In genomic region chr1:154095456-154095855, GRCh38 we compare ENCODE assay signal across 39 cellular contexts. TPM values are rescaled to one million over a fixed set of nuclear protein-coding genes. Genes with fewer than 3 reads are reported as not detected.
DNase-seq lines count a peak whose midpoint lies in the region; ATAC-seq, FAIRE-seq and TF ChIP-seq lines count a peak whose summit lies in the region.
"Had no signal": no experiment of that assay in that cellular context is flagged by ENCODE, and none has a peak within 500 bp of the region (broad histone marks: within the 10 kb centered on the region; RNA-seq: fewer than 3 reads in every experiment).

No MANE protein-coding gene starts in this region.

- no peak overlapping the region for H3K9ac ChIP-seq in K562 (ENCODE audit: insufficient read depth in 1 of 2, low read depth in 2 of 2, low read length in 2 of 2)
- H3K9ac ChIP-seq: BLaER1; BLaER1 treated with 17β-estradiol and CSF1 and Interleukin-3, amounts not matched to agents 10 nM and 100 nM had no signal

- POLR2A ChIA-PET in K562 (lab: Yijun Ruan, JAX): interaction anchor here (0.5 kb wide), 1 partner anchor 141 kb away, joined by 3 read pairs; no protein-coding TSS in a partner anchor

- H3K79me2 ChIP-seq in K562 (ENCODE audit: control insufficient read depth, insufficient read depth, low read length): no peaks in the 10 kb centered on the region

- intact Hi-C loops in K562 (cut with micrococcal nuclease): no loop called here

- no peaks in the 10 kb centered on the region for H3K9me3 ChIP-seq in K562 (replicated peaks; ENCODE audit: control insufficient read depth, insufficient read depth, low read depth, low read length)
- H3K9me3 ChIP-seq: A549, BE2C had no signal

- DNase-seq in K562 (ENCODE audit: extremely low read depth in 1 of 4, low spot score in 3 of 4) (no peak), glutamatergic neuron (no peak)
- DNase-seq: 8988T; ACHN; AML-193; BE2C; C1 segment of cervical spinal cord; Caco-2; Calu3; CD4-positive, alpha-beta memory T cell; CD4-positive, alpha-beta T cell; CD4-positive, CD25-positive, alpha-beta regulatory T cell; CD8-positive, alpha-beta memory T cell; CD8-positive, alpha-beta T cell; COR-L47; DMS 273 treated with DMSO at 0.1 percent for 48 hours; DMS153; DMS53; DMS79; DMS79 treated with DMSO at 0.1 percent for 48 hours; DND-41; EL had no signal

- no peak overlapping the region for H3K4me2 ChIP-seq in K562 (ENCODE audit: insufficient read depth, low read length)
- H3K4me2 ChIP-seq: A549; BLaER1; BLaER1 treated with 17β-estradiol and CSF1 and Interleukin-3, amounts not matched to agents 10 nM and 100 nM had no signal

- CTCF ChIA-PET in K562 (lab: Yijun Ruan, JAX; ENCODE audit: low intra/inter-chr PET ratio): no interaction called here

- H3K27ac Mint-ChIP-seq in glutamatergic neuron (ENCODE audit: unreplicated experiment): no peak overlapping the region
- H3K27ac Mint-ChIP-seq: B cell; CD14-positive monocyte; CD4-positive, alpha-beta memory T cell; CD4-positive, alpha-beta T cell; CD4-positive, CD25-positive, alpha-beta regulatory T cell; CD8-positive, alpha-beta memory T cell; CD8-positive, alpha-beta T cell had no signal

- no peak for ATAC-seq in K562
- no peak for ATAC-seq in HG02798 (IDR thresholded peaks at IDR 0.05; ENCODE audit: poor library complexity, unreplicated experiment)
- no peak for ATAC-seq in GM18868 (IDR thresholded peaks at IDR 0.05; ENCODE audit: unreplicated experiment)
- ATAC-seq: A549; CD8-positive, alpha-beta T cell had no signal

- no peaks in the 10 kb centered on the region for H3K9me3 Mint-ChIP-seq in glutamatergic neuron (ENCODE audit: unreplicated experiment)
- H3K9me3 Mint-ChIP-seq: CD4-positive, alpha-beta T cell; CD4-positive, CD25-positive, alpha-beta regulatory T cell; CD8-positive, alpha-beta memory T cell; CD8-positive, alpha-beta T cell had no signal

- no peak overlapping the region for H2AFZ ChIP-seq in K562 (ENCODE audit: low read depth, low read length)

- peak; percentile 51 for FAIRE-seq in G401.6 (lab: Jason Lieb, UNC)
- peak; percentile 74 for FAIRE-seq in TTC549 (lab: Jason Lieb, UNC)
- FAIRE-seq in K562 (lab: Jason Lieb, UNC): no peak
- FAIRE-seq: A204.1, A549, D721Med had no signal

- BruUV-seq in K562 (replicated peaks; lab: Mats Ljungman, UMichigan): no TSS peak

- no peaks in the 10 kb centered on the region for H4K20me1 ChIP-seq in K562 (replicated peaks; ENCODE audit: control insufficient read depth, insufficient read depth, low read length)
- H4K20me1 ChIP-seq: BLaER1; BLaER1 treated with 17β-estradiol and CSF1 and Interleukin-3, amounts not matched to agents 10 nM and 100 nM had no signal

- no peak for TF ChIP-seq RAD21 in K562 (CRISPR knock-in tag; conservative IDR thresholded peaks at IDR 0.05 in 1 of 2, IDR thresholded peaks at IDR 0.05 in 1 of 2)

- H3K4me3 ChIP-seq in K562: no peak overlapping the region
- H3K4me3 ChIP-seq: A549; BLaER1; BLaER1 treated with 17β-estradiol and CSF1 and Interleukin-3, amounts not matched to agents 10 nM and 100 nM had no signal

- H3K27ac ChIP-seq in K562 (ENCODE audit: extremely low read depth, low read depth, low read length): no peak overlapping the region
- H3K27ac ChIP-seq: 22Rv1; A549; BLaER1; BLaER1 treated with 17β-estradiol and CSF1 and Interleukin-3, amounts not matched to agents 10 nM and 100 nM; C4-2B had no signal

- TF ChIP-seq POLR2A in K562 (conservative IDR thresholded peaks at IDR 0.05): no peak

- TF ChIP-seq CTCF in K562 (IDR thresholded peaks at IDR 0.05 in 2 of 3, conservative IDR thresholded peaks at IDR 0.05 in 1 of 3; ENCODE audit: insufficient read depth in 2 of 3, low read depth in 1 of 3, low read length in 3 of 3) (no peak), glutamatergic neuron (IDR thresholded peaks at IDR 0.05; ENCODE audit: partially characterized antibody, unreplicated experiment) (no peak)

- H3K27me3 ChIP-seq in K562 (ENCODE audit: control insufficient read depth in 2 of 2, insufficient read depth in 2 of 2, low read length in 2 of 2): peaks cover 4 to 13% of the 10 kb centered on the region in 2 experiments; a peak in 1 of 5 replicates
- H3K27me3 ChIP-seq: BE2C; BLaER1; BLaER1 treated with 17β-estradiol and CSF1 and Interleukin-3, amounts not matched to agents 10 nM and 100 nM had no signal

- 0% methylated on average over 1 of the region's 1 CpG for WGBS in K562 (ENCODE audit: insufficient coverage, low coverage, missing lambda C conversion rate)

- no peaks in the 10 kb centered on the region for H3K36me3 ChIP-seq in K562 (ENCODE audit: control insufficient read depth, insufficient read depth, low read length)
- H3K36me3 ChIP-seq: BE2C, BLaER1 had no signal

- in situ Hi-C loops in K562 (cut with MboI): no loop called here

- no peaks in the 10 kb centered on the region for H3K4me1 ChIP-seq in K562 (replicated peaks in 1 of 2; ENCODE audit: control insufficient read depth in 2 of 2, insufficient read depth in 2 of 2, low read length in 2 of 2)
- H3K4me1 ChIP-seq: A549, BE2C, BLaER1, Caco-2 had no signal

- no peaks in the 10 kb centered on the region for H3K36me3 Mint-ChIP-seq in glutamatergic neuron (ENCODE audit: unreplicated experiment)
- H3K36me3 Mint-ChIP-seq: CD14-positive monocyte; CD4-positive, alpha-beta memory T cell; CD4-positive, CD25-positive, alpha-beta regulatory T cell; CD8-positive, alpha-beta memory T cell; CD8-positive, alpha-beta T cell had no signal

- H3K9me1 ChIP-seq in K562 (ENCODE audit: control insufficient read depth, insufficient read depth, low read length): no peaks in the 10 kb centered on the region

- H3K4me3 Mint-ChIP-seq in glutamatergic neuron (ENCODE audit: unreplicated experiment): no peak overlapping the region
- H3K4me3 Mint-ChIP-seq: B cell; CD4-positive, alpha-beta memory T cell; CD4-positive, alpha-beta T cell; CD4-positive, CD25-positive, alpha-beta regulatory T cell; CD8-positive, alpha-beta memory T cell; CD8-positive, alpha-beta T cell had no signal

- H3K4me1 Mint-ChIP-seq in glutamatergic neuron (ENCODE audit: low read depth, unreplicated experiment): no peaks in the 10 kb centered on the region
- H3K4me1 Mint-ChIP-seq: B cell; CD4-positive, alpha-beta memory T cell; CD4-positive, CD25-positive, alpha-beta regulatory T cell; CD8-positive, alpha-beta memory T cell had no signal

- no peak for TF ChIP-seq EP300 in K562 (IDR thresholded peaks at IDR 0.05; ENCODE audit: low read length)

- peaks cover 2% of the 10 kb centered on the region for H3K27me3 Mint-ChIP-seq in glutamatergic neuron (ENCODE audit: unreplicated experiment)
- H3K27me3 Mint-ChIP-seq: CD4-positive, alpha-beta memory T cell; CD4-positive, alpha-beta T cell had no signal

TF ChIP-seq in K562, 482 proteins besides CTCF, POLR2A, EP300 and RAD21:
- TF ChIP-seq C11orf30 (IDR thresholded peaks at IDR 0.05; ENCODE audit: low read depth) (peak; percentile 52), SREBF1 (IDR thresholded peaks at IDR 0.05; ENCODE audit: borderline replicate concordance, low read depth, low read length) (no peak), ZNF316 (IDR thresholded peaks at IDR 0.05) (peak; percentile 67)

RNA-seq across cellular contexts. Expression of gene NUP210L, which starts 59.4 kb away (rescaled TPM):
- total RNA-seq in K562 (2011; cell fraction: chromatin; rRNA removed; ENCODE audit: low replicate concordance): 0.07 TPM in 1 of 2 replicates, not detected in the other
- total RNA-seq in K562 (2011; cell fraction: nucleolus; rRNA removed): under 0.01 TPM in 1 of 2 replicates, not detected in the other
- total RNA-seq in K562 (2011; cell fraction: nucleoplasm; rRNA removed): 0.15 TPM in 1 of 2 replicates, not detected in the other
- total RNA-seq in K562 (2014; rRNA removed) (not detected in 2 replicates), K562 (2014; rRNA removed; fragmentation: Illumina TruSeq; extraction: Trizol) (0.04 TPM in 1 of 2 replicates, not detected in the other), K562 (2015; rRNA removed; fragmentation: Illumina TruSeq; extraction: Trizol) (0.04 TPM in 1 of 2 replicates, not detected in the other), K562 (2021) (not detected in 2 replicates), glutamatergic neuron (ENCODE audit: unreplicated experiment) (0.10 TPM)
- polyA plus RNA-seq in K562 (2011; rRNA removed) (0.01 TPM in 1 of 2 replicates, not detected in the other), K562 (2014; fragmentation: Illumina TruSeq; extraction: Trizol) (not detected in 2 replicates), K562 (2014; fragmentation: Nextera tagmentation; extraction: Ambion mirVana) (not detected), K562 (2014; rRNA removed) (0.01 TPM in 1 of 2 replicates, not detected in the other)
- polyA plus RNA-seq in K562 (2011; cell fraction: cytosol; rRNA removed): 0.01 TPM in 1 of 2 replicates, not detected in the other
- 0.01 TPM in 1 of 2 replicates, not detected in the other for polyA plus RNA-seq in K562 (2011; cell fraction: nucleus; rRNA removed)
- 0.03 TPM in 1 of 2 replicates, not detected in the other for polyA plus RNA-seq in K562 (2012)
- 0.03 and 0.07 TPM in 2 replicates for polyA minus RNA-seq in K562 (2011; rRNA and poly(A)+ RNA removed)
- not detected in 2 replicates for polyA minus RNA-seq in K562 (2011; cell fraction: cytosol; rRNA and poly(A)+ RNA removed)
- not detected in 2 replicates for polyA minus RNA-seq in K562 (2011; cell fraction: nucleus; rRNA and poly(A)+ RNA removed)
- total RNA-seq: A172, Daoy had no signal
- polyA plus RNA-seq: A549, AG04450, BJ, CD14-positive monocyte had no signal
